In genomic region chr1:150194381-150195031, GRCh38 we compare ENCODE assay signal across 1 cellular context.
TF ChIP-seq lines count a peak whose summit lies in the region.

No MANE protein-coding gene starts in this region.

TF ChIP-seq in GM23338, 12 proteins besides CTCF, POLR2A, EP300 and RAD21 (continued from another document):
- TF ChIP-seq ZNF462 (CRISPR knock-in tag; IDR thresholded peaks at IDR 0.05) (no peak), CREB1 (CRISPR knock-in tag; IDR thresholded peaks at IDR 0.05; ENCODE audit: low read depth) (no peak), EZH2 (IDR thresholded peaks at IDR 0.05; ENCODE audit: low read depth, unreplicated experiment) (no peak), EZH2phosphoT487 (IDR thresholded peaks at IDR 0.05; ENCODE audit: unreplicated experiment) (no peak)
